ENCODE assay signal across 8 cellular contexts in genomic region chr10:21519981-21520436, GRCh38. TPM values are rescaled to one million over a fixed set of nuclear protein-coding genes. Genes with fewer than 3 reads are reported as not detected.
DNase-seq lines count a peak whose midpoint lies in the region; TF ChIP-seq lines count a peak whose summit lies in the region.

No MANE protein-coding gene starts in this region.

- TF ChIP-seq CTCF in 22Rv1 (IDR thresholded peaks at IDR 0.05), result no peak
- TF ChIP-seq CTCF in GM12875 (IDR thresholded peaks at IDR 0.05; ENCODE audit: borderline replicate concordance, insufficient read depth, low read depth, low read length), result no peak
- no peak for TF ChIP-seq CTCF in astrocyte of the spinal cord (IDR thresholded peaks at IDR 0.05; ENCODE audit: low read depth, low read length)
- no peak for TF ChIP-seq CTCF in testis (IDR thresholded peaks at IDR 0.05)

- DNase-seq in NCI-H1092 treated with DMSO at 0.1 percent for 48 hours (lab: John Stamatoyannopoulos, UW) (peak; percentile 68), astrocyte of the spinal cord (ENCODE audit: low read depth, low spot score) (peak; percentile 86), testis (no peak), NCI-H1436 treated with DMSO at 0.1 percent for 48 hours (lab: John Stamatoyannopoulos, UW) (no peak), SKM-1 treated with dmso at 0.1 percent for 144 hours (lab: John Stamatoyannopoulos, UW; ENCODE audit: unreplicated experiment) (no peak)

- H3K27ac ChIP-seq in 22Rv1 (peak overlapping the region; percentile 88), layer of hippocampus (ENCODE audit: low read depth, low read length) (peak overlapping the region; percentile 44), testis (peak overlapping the region; percentile 84 to 88)

- H3K4me3 ChIP-seq in GM12875 (ENCODE audit: low read depth, low read length), result peak overlapping the region; percentile 42
- H3K4me3 ChIP-seq in astrocyte of the spinal cord (ENCODE audit: low read depth, low read length), result peak overlapping the region; percentile 40
- peak overlapping the region; percentile 16 to 70 for H3K4me3 ChIP-seq in testis

- in situ Hi-C loops in astrocyte of the spinal cord (cut with HindIII; ENCODE audit: low sequenced_read_pairs), result no loop called here

- peaks cover 38% of the 10 kb centered on the region for H3K4me1 ChIP-seq in testis

- intact Hi-C loops in testis (cut with DNase I; ENCODE audit: low total_unique reads), result no loop called here

- H3K27me3 ChIP-seq in layer of hippocampus (ENCODE audit: control insufficient read depth, insufficient read depth, low read length), result no peaks in the 10 kb centered on the region
- H3K27me3 ChIP-seq in testis, result no peaks in the 10 kb centered on the region

- WGBS in testis, 2 donors, result 7 to 10% methylated on average over 12 of the region's 12 CpGs

- no peak for TF ChIP-seq POLR2A in testis (IDR thresholded peaks at IDR 0.05)

- H3K36me3 ChIP-seq in testis (ENCODE audit: low read depth, missing control alignments), result no peaks in the 10 kb centered on the region

- no peaks in the 10 kb centered on the region for H3K9me3 ChIP-seq in testis

RNA-seq across cellular contexts. Expression of gene SKIDA1, which starts 5.5 kb away (rescaled TPM):
- total RNA-seq in testis, result 1 to 10 TPM; 6.6 to 6.9 TPM
- polyA plus RNA-seq in testis (ENCODE audit: insufficient read depth, low read depth, low replicate concordance), result 4.7 TPM

RNA-seq across cellular contexts. Expression of gene MLLT10, which starts 14.0 kb away (rescaled TPM):
- 100 to 1,000 TPM; 130 to 144 TPM for total RNA-seq in testis
- 243 TPM for polyA plus RNA-seq in testis (ENCODE audit: insufficient read depth, low read depth, low replicate concordance)

Comparison
In these comparisons a context has a peak if more than half of its experiments do, and no peak if none do; other contexts are left out.
1. DNase-seq: peak in NCI-H1092 treated with DMSO at 0.1 percent for 48 hours (single experiment) and astrocyte of the spinal cord (single experiment); none in testis (single experiment), NCI-H1436 treated with DMSO at 0.1 percent for 48 hours (single experiment) and SKM-1 treated with dmso at 0.1 percent for 144 hours (single experiment).
2. Peak in every context shown above with its lines, with median percentiles within 50 percentile points of each other: H3K27ac ChIP-seq and H3K4me3 ChIP-seq.